8 cellular contexts compared by ENCODE assay signal in genomic region chr5:62403411-62404250, GRCh38. TPM values are rescaled to one million over a fixed set of nuclear protein-coding genes. Genes with fewer than 3 reads are reported as not detected.
DNase-seq lines count a peak whose midpoint lies in the region; ATAC-seq and TF ChIP-seq lines count a peak whose summit lies in the region.

Gene DIMT1, minus strand, starts transcription at chr5:62403905. Its CDS starts 133 bp downstream, at chr5:62403772.

- peaks cover 30% of the 10 kb centered on the region for H3K36me3 Mint-ChIP-seq in activated CD4-positive, alpha-beta T cell treated with anti-CD3 and anti-CD28 coated beads, Interleukin-2, amount 10 ng/mL, durations not matched to agents 24 days and 14 days (ENCODE audit: low read depth)

- ATAC-seq in GM19324 (IDR thresholded peaks at IDR 0.05; ENCODE audit: low FRiP score, unreplicated experiment) (peak; percentile 100), HG03469 (IDR thresholded peaks at IDR 0.05; ENCODE audit: unreplicated experiment) (peak; percentile 93)

- POLR2A ChIA-PET in BJ (lab: Charles Lee): interaction anchor here (0.6 to 1.6 kb wide), 5 partner anchors 9 to 114 kb away, joined by 3 to 13 read pairs (median 4); partner anchors contain the start of gene IPO11

- no peaks in the 10 kb centered on the region for H3K9me3 Mint-ChIP-seq in activated CD4-positive, alpha-beta T cell treated with anti-CD3 and anti-CD28 coated beads, Interleukin-2, amount 10 ng/mL, durations not matched to agents 24 days and 14 days

- H3K27me3 ChIP-seq in BJ (ENCODE audit: control insufficient read depth, insufficient read depth, low read length) (no peaks in the 10 kb centered on the region), layer of hippocampus (ENCODE audit: control insufficient read depth, insufficient read depth, low read length) (no peaks in the 10 kb centered on the region)

- peak within 1 kb of the TSS; percentile 91 for H3K27ac Mint-ChIP-seq in activated CD4-positive, alpha-beta T cell treated with anti-CD3 and anti-CD28 coated beads, Interleukin-2, amount 10 ng/mL, durations not matched to agents 24 days and 14 days

- H3K27me3 Mint-ChIP-seq in activated CD4-positive, alpha-beta T cell treated with anti-CD3 and anti-CD28 coated beads, Interleukin-2, amount 10 ng/mL, durations not matched to agents 24 days and 14 days: no peaks in the 10 kb centered on the region

- peak within 1 kb of the TSS; percentile 95 to 96 for H3K27ac ChIP-seq in coronary artery
- H3K27ac ChIP-seq in layer of hippocampus (ENCODE audit: low read depth, low read length): peak within 1 kb of the TSS; percentile 83

- no peak for TF ChIP-seq CTCF in BJ (IDR thresholded peaks at IDR 0.05; ENCODE audit: insufficient read depth, low read depth, low read length)
- TF ChIP-seq CTCF in coronary artery (IDR thresholded peaks at IDR 0.05): no peak

- H3K36me3 ChIP-seq in BJ (ENCODE audit: control insufficient read depth, insufficient read depth, low read length): no peaks in the 10 kb centered on the region

- CTCF ChIA-PET in BJ (lab: Yijun Ruan, JAX): interaction anchor here (1.1 to 2.6 kb wide), 4 partner anchors 8 to 16 kb away, joined by 3 to 8 read pairs (median 4); partner anchors contain the start of gene IPO11

- H3K4me1 Mint-ChIP-seq in activated CD4-positive, alpha-beta T cell treated with anti-CD3 and anti-CD28 coated beads, Interleukin-2, amount 10 ng/mL, durations not matched to agents 24 days and 14 days: peaks cover 31% of the 10 kb centered on the region

- intact Hi-C loops in activated CD4-positive, alpha-beta T cell treated with anti-CD3 and anti-CD28 coated beads, Interleukin-2, amount 10 ng/mL, durations not matched to agents 24 days and 14 days (cut with micrococcal nuclease): loop anchor here (1.0 to 5.0 kb wide), 5 partner anchors 8 to 181 kb away; partner anchors contain the start of gene IPO11

- H3K4me3 Mint-ChIP-seq in activated CD4-positive, alpha-beta T cell treated with anti-CD3 and anti-CD28 coated beads, Interleukin-2, amount 10 ng/mL, durations not matched to agents 24 days and 14 days: peak within 1 kb of the TSS; percentile 90

- DNase-seq in BJ (ENCODE audit: low read depth) (peak; percentile 86), NCI-H526 treated with DMSO at 0.1 percent for 48 hours (lab: John Stamatoyannopoulos, UW) (peak; percentile 86), coronary artery (ENCODE audit: low spot score) (peak; percentile 97)
- peak; percentile 98 for DNase-seq in activated CD4-positive, alpha-beta T cell treated with anti-CD3 and anti-CD28 coated beads, Interleukin-2, amount 10 ng/mL, durations not matched to agents 24 days and 14 days
- DNase-seq in stimulated activated CD4-positive, alpha-beta T cell treated with anti-CD3 and anti-CD28 coated beads, Interleukin-1b, Interleukin-23, amount 100 ng/mL, for 4 hours (ENCODE audit: low read depth in 2 of 2): peak; percentile 80 to 86

- peak within 1 kb of the TSS; percentile 92 for H3K4me3 ChIP-seq in BJ (ENCODE audit: low read depth, low read length)
- peak within 1 kb of the TSS; percentile 92 for H3K4me3 ChIP-seq in coronary artery

RNA-seq across cellular contexts. Expression of gene DIMT1, which starts in this region (rescaled TPM):
- polyA plus RNA-seq in BJ (2011; rRNA removed): 18.5 and 29.4 TPM in 2 replicates
- polyA minus RNA-seq in BJ (2011; rRNA and poly(A)+ RNA removed): 6.9 and 7.2 TPM in 2 replicates
- total RNA-seq in activated CD4-positive, alpha-beta T cell treated with anti-CD3 and anti-CD28 coated beads, Interleukin-2, amount 10 ng/mL, durations not matched to agents 24 days and 14 days: 48.8 and 49.3 TPM in 2 replicates

Comparison
In these comparisons a context has a peak if more than half of its experiments do, and no peak if none do; other contexts are left out.
1. Peak in every context shown above with its lines: DNase-seq, ATAC-seq, H3K4me3 ChIP-seq and H3K27ac ChIP-seq.